Comparison of ENCODE assay signal across 35 cellular contexts in genomic region chr9:134696433-134696832, GRCh38. TPM values are rescaled to one million over a fixed set of nuclear protein-coding genes. Genes with fewer than 3 reads are reported as not detected.
"Had no signal": no experiment of that assay in that cellular context is flagged by ENCODE, and none has a peak within 500 bp of the region (broad histone marks: within the 10 kb centered on the region; RNA-seq: fewer than 3 reads in every experiment).

No MANE protein-coding gene starts in this region.

- H3K9me3 ChIP-seq: Peyer's patch, SJCRH30 had no signal

- H3K9me3 Mint-ChIP-seq: activated CD8-positive, alpha-beta T cell treated with anti-CD3 and anti-CD28 coated beads for 36 hours; activated naive CD8-positive, alpha-beta T cell treated with anti-CD3 and anti-CD28 coated beads for 36 hours; activated T-cell treated with anti-CD3 and anti-CD28 coated beads, Interleukin-2, amount 50 U/mL, for 72 hours; activated T-helper 17 cell treated with anti-CD3 and anti-CD28 coated beads, Interleukin-2, amount 50 U/mL, for 72 hours; central memory CD8-positive, alpha-beta T cell had no signal

- DNase-seq: activated CD4-positive, alpha-beta T cell treated with anti-CD3 and anti-CD28 coated beads for 1 hour; activated CD4-positive, alpha-beta T cell treated with anti-CD3 and anti-CD28 coated beads for 48 hours; activated CD4-positive, CD25-positive, alpha-beta regulatory T cell; activated CD8-positive, alpha-beta T cell treated with anti-CD3 and anti-CD28 coated beads for 36 hours; activated effector memory CD4-positive, alpha-beta T cell treated with anti-CD3 and anti-CD28 coated beads, Interleukin-2, amount 50 U/mL, for 16 hours; activated naive CD4-positive, alpha-beta T cell; activated naive CD4-positive, alpha-beta T cell treated with anti-CD3 and anti-CD28 coated beads, Interleukin-2, amount 50 U/mL, for 16 hours; activated naive CD8-positive, alpha-beta T cell treated with anti-CD3 and anti-CD28 coated beads for 36 hours; activated T-cell treated with anti-CD3 and anti-CD28 coated beads, Interleukin-2, amount 50 U/mL, for 1 hour; activated T-cell treated with anti-CD3 and anti-CD28 coated beads, Interleukin-2, amount 50 U/mL, for 72 hours; amniotic stem cell; brain microvascular endothelial cell; MM.1S; MV-4-11; NCI-H1092; NCI-H1436 treated with DMSO at 0.1 percent for 48 hours; NCI-H1694 treated with DMSO at 0.1 percent for 48 hours; NCI-H2029; NCI-H2171; NCI-H510A; NCI-H526; NCI-H748 treated with DMSO at 0.1 percent for 48 hours; NK-92 treated with Interleukin-12 subunit alpha and Interleukin-12 subunit beta, amount 100 ng/mL, for 24 hours; PC-3; Peyer's patch; RPMI8226; SHP77; SJCRH30; T1000; WERI-Rb-1 had no signal

- H3K27me3 ChIP-seq: brain microvascular endothelial cell, Peyer's patch, SJCRH30 had no signal

- H3K4me3 Mint-ChIP-seq: activated CD8-positive, alpha-beta T cell treated with anti-CD3 and anti-CD28 coated beads for 36 hours; activated naive CD8-positive, alpha-beta T cell treated with anti-CD3 and anti-CD28 coated beads for 36 hours; activated T-cell treated with anti-CD3 and anti-CD28 coated beads, Interleukin-2, amount 50 U/mL, for 72 hours; activated T-helper 17 cell treated with anti-CD3 and anti-CD28 coated beads, Interleukin-2, amount 50 U/mL, for 72 hours; central memory CD8-positive, alpha-beta T cell had no signal

- H3K4me2 ChIP-seq: KMS-11 had no signal

- H3K27ac ChIP-seq: brain microvascular endothelial cell, KMS-11, Peyer's patch, SJCRH30, SK-N-MC, WERI-Rb-1 had no signal

- H3K9ac ChIP-seq: KMS-11 had no signal

- H3K27ac Mint-ChIP-seq: activated CD8-positive, alpha-beta T cell treated with anti-CD3 and anti-CD28 coated beads for 36 hours; activated naive CD8-positive, alpha-beta T cell treated with anti-CD3 and anti-CD28 coated beads for 36 hours; activated T-cell treated with anti-CD3 and anti-CD28 coated beads, Interleukin-2, amount 50 U/mL, for 72 hours; activated T-helper 17 cell treated with anti-CD3 and anti-CD28 coated beads, Interleukin-2, amount 50 U/mL, for 72 hours had no signal

- H3K27me3 Mint-ChIP-seq: activated naive CD8-positive, alpha-beta T cell treated with anti-CD3 and anti-CD28 coated beads for 36 hours; activated T-helper 17 cell treated with anti-CD3 and anti-CD28 coated beads, Interleukin-2, amount 50 U/mL, for 72 hours; central memory CD8-positive, alpha-beta T cell had no signal

- H3K36me3 Mint-ChIP-seq: activated naive CD8-positive, alpha-beta T cell treated with anti-CD3 and anti-CD28 coated beads for 36 hours had no signal

- H3K4me3 ChIP-seq: Peyer's patch, SJCRH30, SK-N-MC had no signal

- ATAC-seq: activated CD8-positive, alpha-beta T cell treated with anti-CD3 and anti-CD28 coated beads for 36 hours; activated T-cell treated with anti-CD3 and anti-CD28 coated beads, Interleukin-2, amount 50 U/mL, for 72 hours; activated T-helper 17 cell treated with anti-CD3 and anti-CD28 coated beads, Interleukin-2, amount 50 U/mL, for 72 hours; PC-3 had no signal

- H3K4me1 Mint-ChIP-seq: activated T-helper 17 cell treated with anti-CD3 and anti-CD28 coated beads, Interleukin-2, amount 50 U/mL, for 72 hours; central memory CD8-positive, alpha-beta T cell had no signal

RNA-seq across cellular contexts. Expression of gene COL5A1, which starts 54.8 kb away (rescaled TPM):
- total RNA-seq: activated CD8-positive, alpha-beta memory T cell treated with anti-CD3 and anti-CD28 coated beads for 36 hours had no signal
